In the genomic region with DNA sequence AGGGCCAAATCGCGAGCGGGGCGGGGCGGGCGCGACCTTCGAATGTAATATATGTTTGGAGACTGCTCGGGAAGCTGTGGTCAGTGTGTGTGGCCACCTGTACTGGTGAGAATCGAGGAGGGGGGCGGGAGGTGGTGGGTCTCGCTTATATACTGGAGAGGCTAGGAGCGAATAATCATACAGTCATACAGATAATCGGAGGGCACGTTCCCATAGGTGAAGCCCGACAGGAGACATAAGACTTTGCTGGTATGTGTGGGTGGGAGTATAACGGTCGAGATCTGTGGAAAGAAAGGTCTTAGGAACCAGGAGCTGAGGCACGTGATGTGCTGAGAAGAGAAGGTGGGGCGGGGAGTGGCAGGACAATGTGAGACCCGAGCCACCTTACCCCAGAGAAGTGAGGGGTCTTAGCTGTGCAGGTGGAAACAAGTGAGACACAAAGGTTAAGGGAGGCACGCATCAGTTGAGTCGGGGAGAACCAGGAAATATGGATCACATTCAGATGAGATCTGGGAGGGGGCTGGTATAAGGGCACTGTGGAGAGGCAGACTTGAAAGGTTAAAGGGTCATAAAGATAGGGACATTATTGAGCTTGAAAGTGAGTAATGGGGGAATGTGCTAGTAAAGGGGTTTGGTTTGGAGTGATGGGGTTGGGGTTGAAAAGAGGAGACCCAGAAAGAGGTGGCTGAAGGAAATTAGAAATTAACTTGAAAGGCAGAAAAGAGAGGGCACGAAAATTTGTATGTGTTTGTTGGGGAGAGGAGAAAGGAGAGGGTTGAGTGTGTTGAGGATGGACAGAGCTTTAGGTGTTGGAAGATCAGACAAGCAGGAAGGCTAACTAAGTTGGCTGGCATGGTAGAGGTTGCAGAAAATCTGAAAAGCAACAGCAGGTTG, we compare ENCODE assay signal across 8 cellular contexts.
DNase-seq lines count a peak whose midpoint lies in the region; ATAC-seq and TF ChIP-seq lines count a peak whose summit lies in the region.

No MANE protein-coding gene starts in this region.

- no peaks in the 10 kb centered on the region for H3K9me3 ChIP-seq in SK-N-MC (ENCODE audit: low read depth, low read length)

- ATAC-seq in HG03469 (IDR thresholded peaks at IDR 0.05; ENCODE audit: unreplicated experiment): no peak

- H3K36me3 ChIP-seq in SK-N-MC (ENCODE audit: insufficient read depth, low read length): peaks cover 25% of the 10 kb centered on the region; the same call in 1 of the 2 replicates

- TF ChIP-seq CTCF in fibroblast of mammary gland (conservative IDR thresholded peaks at IDR 0.05; ENCODE audit: control insufficient read depth, insufficient read depth, low read depth, low read length) (no peak), retinal pigment epithelial cell (conservative IDR thresholded peaks at IDR 0.05; ENCODE audit: low read depth, low read length) (no peak)

- H3K4me3 ChIP-seq in SK-N-MC (peak overlapping the region; percentile 89), fibroblast of mammary gland (ENCODE audit: control insufficient read depth, low read depth, low read length) (peak overlapping the region; percentile 94), retinal pigment epithelial cell (ENCODE audit: low read length) (peak overlapping the region; percentile 95)

- DNase-seq in NCI-H345 (lab: John Stamatoyannopoulos, UW) (peak; percentile 15), NCI-H345 treated with DMSO at 0.1 percent for 48 hours (lab: John Stamatoyannopoulos, UW; ENCODE audit: unreplicated experiment) (no peak), SK-N-MC (ENCODE audit: low read depth, low spot score) (no peak), fibroblast of mammary gland (ENCODE audit: low read depth) (no peak), retinal pigment epithelial cell (ENCODE audit: low read depth) (no peak), D341Med (ENCODE audit: low spot score) (no peak), HK-2 (ENCODE audit: unreplicated experiment) (no peak)

- H3K9ac ChIP-seq in SK-N-MC (ENCODE audit: insufficient read length): peak overlapping the region; percentile 93

- no peak overlapping the region for H3K27ac ChIP-seq in SK-N-MC
